Comparison of ENCODE assay signal across 9 cellular contexts in the genomic region with DNA sequence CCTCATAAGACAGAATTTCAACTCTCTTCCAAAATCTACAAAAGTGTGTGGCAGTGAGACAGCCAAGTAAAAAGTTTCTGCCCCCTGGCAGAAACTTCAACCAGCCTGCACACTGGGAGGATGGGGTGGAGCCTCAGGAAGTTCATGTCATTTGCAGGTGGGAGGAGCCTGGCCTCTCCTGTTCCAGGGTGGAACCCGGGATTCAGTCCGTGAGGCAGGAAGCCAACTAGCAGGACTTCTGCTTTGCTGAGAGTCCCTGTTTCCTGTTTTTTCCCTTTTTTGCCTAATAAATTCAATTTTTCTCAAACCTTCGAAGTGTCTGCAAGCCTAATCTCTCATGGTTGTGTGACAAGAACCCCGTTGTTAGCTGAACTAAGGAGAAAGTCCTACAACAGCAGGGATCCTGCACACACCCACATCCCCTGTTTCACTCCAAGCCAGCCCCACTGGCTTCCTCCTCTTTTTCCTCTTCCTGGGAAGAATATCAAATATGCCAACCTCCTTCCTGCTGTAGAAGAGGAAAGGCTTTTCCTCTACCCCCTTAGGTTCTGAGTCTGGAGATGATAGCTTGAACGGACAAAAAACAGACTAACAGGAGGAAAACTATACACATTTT.
A peak's percentile ranks its signal among the peaks of the same experiment; 100 is the strongest.
DNase-seq lines count a peak whose midpoint lies in the region; ATAC-seq and TF ChIP-seq lines count a peak whose summit lies in the region.
"Had no signal": no experiment of that assay in that cellular context is flagged by ENCODE, and none has a peak within 500 bp of the region (broad histone marks: within the 10 kb centered on the region; RNA-seq: fewer than 3 reads in every experiment).

No MANE protein-coding gene starts in this region.

- H3K36me3 ChIP-seq in lower lobe of right lung (no peaks in the 10 kb centered on the region), upper lobe of right lung (no peaks in the 10 kb centered on the region)
- H3K36me3 ChIP-seq: SJSA1 had no signal

- no peak overlapping the region for H3K27ac Mint-ChIP-seq in activated T-helper 2 cell treated with anti-CD3 and anti-CD28 coated beads, Interferon-gamma antibody, Interleukin-2, Interleukin-4, amounts not matched to agents 10 μg/mL and 5 μg/mL and 100 μg/mL, durations not matched to agents 14 hours and 24 hours and 36 hours

- H3K27ac ChIP-seq in lower lobe of right lung: peak overlapping the region; percentile 73
- peak overlapping the region; percentile 74 for H3K27ac ChIP-seq in upper lobe of right lung
- H3K27ac ChIP-seq: SJSA1 had no signal

- H3K27me3 ChIP-seq in lower lobe of right lung (ENCODE audit: low read depth) (no peaks in the 10 kb centered on the region), upper lobe of right lung (no peaks in the 10 kb centered on the region)
- H3K27me3 ChIP-seq: SJSA1 had no signal

- H3K4me3 Mint-ChIP-seq in activated T-helper 2 cell treated with anti-CD3 and anti-CD28 coated beads, Interferon-gamma antibody, Interleukin-2, Interleukin-4, amounts not matched to agents 10 μg/mL and 5 μg/mL and 100 μg/mL, durations not matched to agents 14 hours and 24 hours and 36 hours (ENCODE audit: low read depth): no peak overlapping the region

- DNase-seq in epithelial cell of esophagus (ENCODE audit: low read depth) (peak; percentile 61), lower lobe of right lung (peak; percentile 61), upper lobe of right lung (no peak), Kasumi-1 (lab: John Stamatoyannopoulos, UW) (no peak), glomerular visceral epithelial cell (ENCODE audit: extremely low spot score) (no peak)
- no peak for DNase-seq in activated T-helper 2 cell treated with anti-CD3 and anti-CD28 coated beads, Interferon-gamma antibody, Interleukin-2, Interleukin-4, amounts not matched to agents 10 μg/mL and 5 μg/mL and 100 μg/mL, durations not matched to agents 14 hours and 24 hours and 36 hours (ENCODE audit: low spot score)
- DNase-seq: NCI-H2029 treated with DMSO at 0.1 percent for 48 hours had no signal

- H3K27me3 Mint-ChIP-seq in activated T-helper 2 cell treated with anti-CD3 and anti-CD28 coated beads, Interferon-gamma antibody, Interleukin-2, Interleukin-4, amounts not matched to agents 10 μg/mL and 5 μg/mL and 100 μg/mL, durations not matched to agents 14 hours and 24 hours and 36 hours (ENCODE audit: low read depth): no peaks in the 10 kb centered on the region

- H3K4me3 ChIP-seq in epithelial cell of esophagus (ENCODE audit: low read length) (no peak overlapping the region), lower lobe of right lung (no peak overlapping the region), upper lobe of right lung (no peak overlapping the region)
- H3K4me3 ChIP-seq: SJSA1 had no signal

- H3K4me1 Mint-ChIP-seq in activated T-helper 2 cell treated with anti-CD3 and anti-CD28 coated beads, Interferon-gamma antibody, Interleukin-2, Interleukin-4, amounts not matched to agents 10 μg/mL and 5 μg/mL and 100 μg/mL, durations not matched to agents 14 hours and 24 hours and 36 hours (ENCODE audit: low read depth): no peaks in the 10 kb centered on the region

- peaks cover 37% of the 10 kb centered on the region for H3K4me1 ChIP-seq in lower lobe of right lung
- peaks cover 39% of the 10 kb centered on the region for H3K4me1 ChIP-seq in upper lobe of right lung

- TF ChIP-seq CTCF in epithelial cell of esophagus (IDR thresholded peaks at IDR 0.05; ENCODE audit: insufficient read depth, low read depth, low read length, missing control alignments) (no peak), lower lobe of right lung (IDR thresholded peaks at IDR 0.05) (no peak), upper lobe of right lung (IDR thresholded peaks at IDR 0.05) (no peak)

- H3K9me3 ChIP-seq in lower lobe of right lung (no peaks in the 10 kb centered on the region), upper lobe of right lung (no peaks in the 10 kb centered on the region)
- H3K9me3 ChIP-seq: SJSA1 had no signal

- H3K36me3 Mint-ChIP-seq in activated T-helper 2 cell treated with anti-CD3 and anti-CD28 coated beads, Interferon-gamma antibody, Interleukin-2, Interleukin-4, amounts not matched to agents 10 μg/mL and 5 μg/mL and 100 μg/mL, durations not matched to agents 14 hours and 24 hours and 36 hours (ENCODE audit: low read depth): no peaks in the 10 kb centered on the region

- ATAC-seq in lower lobe of right lung (peak; percentile 51 to 56), upper lobe of right lung (peak; percentile 66)

- intact Hi-C loops in lower lobe of right lung (cut with DNase I): no loop called here
- intact Hi-C loops in upper lobe of right lung (cut with DNase I): no loop called here
- intact Hi-C loops in activated T-helper 2 cell treated with anti-CD3 and anti-CD28 coated beads, Interferon-gamma antibody, Interleukin-2, Interleukin-4, amounts not matched to agents 10 μg/mL and 5 μg/mL and 100 μg/mL, durations not matched to agents 14 hours and 24 hours and 36 hours (cut with micrococcal nuclease): no loop called here

- no peaks in the 10 kb centered on the region for H3K9me3 Mint-ChIP-seq in activated T-helper 2 cell treated with anti-CD3 and anti-CD28 coated beads, Interferon-gamma antibody, Interleukin-2, Interleukin-4, amounts not matched to agents 10 μg/mL and 5 μg/mL and 100 μg/mL, durations not matched to agents 14 hours and 24 hours and 36 hours

TF ChIP-seq in PFSK-1, 5 proteins besides CTCF, POLR2A, EP300 and RAD21:
- no peak for TF ChIP-seq FOXP2 (optimal IDR thresholded peaks at IDR 0.05; ENCODE audit: borderline replicate concordance, extremely low read depth, extremely low read length, insufficient read depth)
- no peak for TF ChIP-seq SIN3A (IDR thresholded peaks at IDR 0.05; ENCODE audit: borderline replicate concordance, insufficient read depth, low read length)
- peak; percentile 80; the same call in 1 of the 2 replicates for TF ChIP-seq POLR2AphosphoS5 (IDR thresholded peaks at IDR 0.05; ENCODE audit: low read depth, low read length)
- TF ChIP-seq, protein P1, sequence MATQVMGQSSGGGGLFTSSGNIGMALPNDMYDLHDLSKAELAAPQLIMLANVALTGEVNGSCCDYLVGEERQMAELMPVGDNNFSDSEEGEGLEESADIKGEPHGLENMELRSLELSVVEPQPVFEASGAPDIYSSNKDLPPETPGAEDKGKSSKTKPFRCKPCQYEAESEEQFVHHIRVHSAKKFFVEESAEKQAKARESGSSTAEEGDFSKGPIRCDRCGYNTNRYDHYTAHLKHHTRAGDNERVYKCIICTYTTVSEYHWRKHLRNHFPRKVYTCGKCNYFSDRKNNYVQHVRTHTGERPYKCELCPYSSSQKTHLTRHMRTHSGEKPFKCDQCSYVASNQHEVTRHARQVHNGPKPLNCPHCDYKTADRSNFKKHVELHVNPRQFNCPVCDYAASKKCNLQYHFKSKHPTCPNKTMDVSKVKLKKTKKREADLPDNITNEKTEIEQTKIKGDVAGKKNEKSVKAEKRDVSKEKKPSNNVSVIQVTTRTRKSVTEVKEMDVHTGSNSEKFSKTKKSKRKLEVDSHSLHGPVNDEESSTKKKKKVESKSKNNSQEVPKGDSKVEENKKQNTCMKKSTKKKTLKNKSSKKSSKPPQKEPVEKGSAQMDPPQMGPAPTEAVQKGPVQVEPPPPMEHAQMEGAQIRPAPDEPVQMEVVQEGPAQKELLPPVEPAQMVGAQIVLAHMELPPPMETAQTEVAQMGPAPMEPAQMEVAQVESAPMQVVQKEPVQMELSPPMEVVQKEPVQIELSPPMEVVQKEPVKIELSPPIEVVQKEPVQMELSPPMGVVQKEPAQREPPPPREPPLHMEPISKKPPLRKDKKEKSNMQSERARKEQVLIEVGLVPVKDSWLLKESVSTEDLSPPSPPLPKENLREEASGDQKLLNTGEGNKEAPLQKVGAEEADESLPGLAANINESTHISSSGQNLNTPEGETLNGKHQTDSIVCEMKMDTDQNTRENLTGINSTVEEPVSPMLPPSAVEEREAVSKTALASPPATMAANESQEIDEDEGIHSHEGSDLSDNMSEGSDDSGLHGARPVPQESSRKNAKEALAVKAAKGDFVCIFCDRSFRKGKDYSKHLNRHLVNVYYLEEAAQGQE (IDR thresholded peaks at IDR 0.05; ENCODE audit: insufficient read depth in 1 of 2, low read depth in 2 of 2, low read length in 2 of 2): no peak
- peak; percentile 79; the same call in 1 of the 2 replicates for TF ChIP-seq TAF1 (IDR thresholded peaks at IDR 0.05; ENCODE audit: borderline replicate concordance, insufficient read depth, low read length)

Comparison
In these comparisons a context has a peak if more than half of its experiments do, and no peak if none do; other contexts are left out.
1. DNase-seq: peak in epithelial cell of esophagus (single experiment) and lower lobe of right lung (single experiment); none in upper lobe of right lung (single experiment), Kasumi-1 (0 of 2), activated T-helper 2 cell treated with anti-CD3 and anti-CD28 coated beads, Interferon-gamma antibody, Interleukin-2, Interleukin-4, amounts not matched to agents 10 μg/mL and 5 μg/mL and 100 μg/mL, durations not matched to agents 14 hours and 24 hours and 36 hours (single experiment) and glomerular visceral epithelial cell (single experiment).